ENCODE assay signal across 1 cellular context in the genomic region with DNA sequence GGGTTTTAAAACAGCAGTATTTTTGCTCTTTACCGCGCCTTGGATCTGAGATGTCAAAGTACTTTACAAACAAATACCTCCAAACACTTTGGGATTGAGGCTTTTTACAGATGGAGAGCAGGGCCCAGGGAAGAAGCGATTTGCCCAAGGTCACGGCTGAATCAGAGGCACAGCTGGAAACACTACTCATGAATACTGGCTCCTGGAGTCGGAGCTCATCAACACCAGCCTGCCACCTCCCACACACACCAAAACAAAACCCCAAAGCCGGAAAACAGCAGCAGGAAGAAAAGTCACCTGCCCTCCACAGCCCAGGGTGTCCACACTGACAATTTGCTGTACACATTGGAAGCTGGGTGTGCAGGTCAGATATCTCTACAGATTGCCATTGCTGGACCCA.
TF ChIP-seq lines count a peak whose summit lies in the region.

No MANE protein-coding gene starts in this region.

TF ChIP-seq in SK-N-SH treated with all-trans-retinoic acid at 6 μM for 48 hours, 23 proteins besides CTCF, POLR2A, EP300 and RAD21 (continued from another document):
- TF ChIP-seq, protein P1, sequence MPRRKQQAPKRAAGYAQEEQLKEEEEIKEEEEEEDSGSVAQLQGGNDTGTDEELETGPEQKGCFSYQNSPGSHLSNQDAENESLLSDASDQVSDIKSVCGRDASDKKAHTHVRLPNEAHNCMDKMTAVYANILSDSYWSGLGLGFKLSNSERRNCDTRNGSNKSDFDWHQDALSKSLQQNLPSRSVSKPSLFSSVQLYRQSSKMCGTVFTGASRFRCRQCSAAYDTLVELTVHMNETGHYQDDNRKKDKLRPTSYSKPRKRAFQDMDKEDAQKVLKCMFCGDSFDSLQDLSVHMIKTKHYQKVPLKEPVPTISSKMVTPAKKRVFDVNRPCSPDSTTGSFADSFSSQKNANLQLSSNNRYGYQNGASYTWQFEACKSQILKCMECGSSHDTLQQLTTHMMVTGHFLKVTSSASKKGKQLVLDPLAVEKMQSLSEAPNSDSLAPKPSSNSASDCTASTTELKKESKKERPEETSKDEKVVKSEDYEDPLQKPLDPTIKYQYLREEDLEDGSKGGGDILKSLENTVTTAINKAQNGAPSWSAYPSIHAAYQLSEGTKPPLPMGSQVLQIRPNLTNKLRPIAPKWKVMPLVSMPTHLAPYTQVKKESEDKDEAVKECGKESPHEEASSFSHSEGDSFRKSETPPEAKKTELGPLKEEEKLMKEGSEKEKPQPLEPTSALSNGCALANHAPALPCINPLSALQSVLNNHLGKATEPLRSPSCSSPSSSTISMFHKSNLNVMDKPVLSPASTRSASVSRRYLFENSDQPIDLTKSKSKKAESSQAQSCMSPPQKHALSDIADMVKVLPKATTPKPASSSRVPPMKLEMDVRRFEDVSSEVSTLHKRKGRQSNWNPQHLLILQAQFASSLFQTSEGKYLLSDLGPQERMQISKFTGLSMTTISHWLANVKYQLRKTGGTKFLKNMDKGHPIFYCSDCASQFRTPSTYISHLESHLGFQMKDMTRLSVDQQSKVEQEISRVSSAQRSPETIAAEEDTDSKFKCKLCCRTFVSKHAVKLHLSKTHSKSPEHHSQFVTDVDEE (CRISPR knock-in tag; IDR thresholded peaks at IDR 0.05) = no peak
